Comparison of ENCODE assay signal across 9 cellular contexts in the genomic region with DNA sequence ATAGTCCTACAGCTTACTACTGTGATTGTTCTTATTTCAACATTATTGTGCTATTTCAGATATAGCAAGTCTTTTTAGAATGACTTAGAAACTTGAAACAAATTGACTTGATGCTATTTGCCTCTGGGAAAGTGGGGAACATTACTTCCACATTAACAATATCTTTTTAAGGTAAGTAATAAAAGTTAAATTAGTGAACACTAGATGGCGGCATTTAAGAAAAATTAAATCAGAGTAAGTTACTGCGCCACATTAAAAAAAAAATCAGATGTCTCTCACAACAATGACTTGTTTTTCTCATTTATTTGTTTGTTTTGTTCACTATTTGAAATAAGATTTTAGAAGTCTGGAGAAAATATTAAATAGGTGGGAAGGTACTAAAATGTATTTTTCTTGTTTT.
A peak's percentile ranks its signal among the peaks of the same experiment; 100 is the strongest.
DNase-seq lines count a peak whose midpoint lies in the region; ATAC-seq and TF ChIP-seq lines count a peak whose summit lies in the region.
"Had no signal": no experiment of that assay in that cellular context is flagged by ENCODE, and none has a peak within 500 bp of the region (broad histone marks: within the 10 kb centered on the region; RNA-seq: fewer than 3 reads in every experiment).

No MANE protein-coding gene starts in this region.

- peak; percentile 51 for DNase-seq in NCI-H1105 treated with DMSO at 0.1 percent for 48 hours (lab: John Stamatoyannopoulos, UW)
- DNase-seq in NCI-H1105 (lab: John Stamatoyannopoulos, UW) = no peak
- DNase-seq in NCI-H345 (lab: John Stamatoyannopoulos, UW) = peak; percentile 28
- peak; percentile 35 for DNase-seq in dermis blood vessel endothelial cell
- DNase-seq in progenitor cell of endocrine pancreas (ENCODE audit: low spot score, unreplicated experiment) = no peak
- no peak for DNase-seq in T-helper 17 cell
- no peak for DNase-seq in activated T-cell treated with anti-CD3 and anti-CD28 coated beads, Interleukin-2, amount 50 U/mL, for 1 hour
- DNase-seq: upper lobe of left lung had no signal

- peaks cover 1% of the 10 kb centered on the region for H3K4me1 Mint-ChIP-seq in progenitor cell of endocrine pancreas (ENCODE audit: low read depth)
- H3K4me1 Mint-ChIP-seq in T-helper 17 cell = no peaks in the 10 kb centered on the region

- H3K9me3 ChIP-seq in T-helper 17 cell (ENCODE audit: control insufficient read depth, low read length, poor library complexity, severe bottlenecking) = no peaks in the 10 kb centered on the region
- H3K9me3 ChIP-seq: upper lobe of left lung had no signal

- no peaks in the 10 kb centered on the region for H3K27me3 Mint-ChIP-seq in progenitor cell of endocrine pancreas
- no peaks in the 10 kb centered on the region for H3K27me3 Mint-ChIP-seq in T-helper 17 cell

- H3K9me3 Mint-ChIP-seq in progenitor cell of endocrine pancreas (ENCODE audit: low read depth) = no peaks in the 10 kb centered on the region

- no peak for ATAC-seq in T-helper 17 cell
- no peak for ATAC-seq in HG02981 (IDR thresholded peaks at IDR 0.05; ENCODE audit: unreplicated experiment)

- H3K27ac Mint-ChIP-seq in progenitor cell of endocrine pancreas = no peak overlapping the region
- H3K27ac Mint-ChIP-seq in T-helper 17 cell = no peak overlapping the region

- H3K36me3 Mint-ChIP-seq in progenitor cell of endocrine pancreas (ENCODE audit: insufficient read depth) (no peaks in the 10 kb centered on the region), T-helper 17 cell (ENCODE audit: low read depth) (no peaks in the 10 kb centered on the region)

- H3K4me3 Mint-ChIP-seq in progenitor cell of endocrine pancreas (ENCODE audit: low read depth) (no peak overlapping the region), T-helper 17 cell (no peak overlapping the region)

- peak; percentile 53 for TF ChIP-seq CTCF in progenitor cell of endocrine pancreas (IDR thresholded peaks at IDR 0.05; ENCODE audit: unreplicated experiment)

Comparison
In these comparisons a context has a peak if more than half of its experiments do, and no peak if none do; other contexts are left out.
1. DNase-seq: peak in NCI-H1105 treated with DMSO at 0.1 percent for 48 hours (single experiment), NCI-H345 (single experiment) and dermis blood vessel endothelial cell (single experiment); none in NCI-H1105 (single experiment), progenitor cell of endocrine pancreas (single experiment), T-helper 17 cell (0 of 3) and activated T-cell treated with anti-CD3 and anti-CD28 coated beads, Interleukin-2, amount 50 U/mL, for 1 hour (single experiment).